9 cellular contexts compared by ENCODE assay signal in the genomic region with DNA sequence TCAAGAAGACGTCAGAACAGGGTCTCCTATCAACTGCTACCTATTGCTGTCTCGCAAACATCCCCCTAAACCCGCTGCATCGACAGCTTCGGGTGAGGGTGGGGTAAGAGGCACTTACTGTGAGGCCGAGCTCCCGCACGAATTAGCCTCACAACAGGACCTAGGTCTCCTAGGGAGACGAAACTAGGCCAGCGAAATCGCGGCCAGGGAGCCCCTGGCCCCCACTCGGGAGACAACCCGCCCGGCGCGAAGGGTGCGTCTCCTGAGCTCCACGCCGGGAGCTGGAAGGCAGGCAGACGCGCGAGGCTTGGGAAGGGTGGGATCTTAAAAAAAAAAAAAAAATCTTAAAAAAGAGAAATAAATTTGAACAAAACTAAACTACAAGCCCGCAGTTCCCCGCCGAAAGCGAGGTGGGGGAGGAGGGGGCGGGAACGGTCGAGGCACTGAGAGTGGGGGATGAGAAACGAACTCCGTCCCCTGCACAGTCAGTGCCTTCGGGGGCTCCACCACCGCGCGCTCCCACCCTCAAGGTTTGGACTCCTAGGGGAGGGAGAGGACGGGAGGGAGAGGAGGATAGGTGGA. TPM values are rescaled to one million over a fixed set of nuclear protein-coding genes. Genes with fewer than 3 reads are reported as not detected.
DNase-seq lines count a peak whose midpoint lies in the region; ATAC-seq and TF ChIP-seq lines count a peak whose summit lies in the region.
"Had no signal": no experiment of that assay in that cellular context is flagged by ENCODE, and none has a peak within 500 bp of the region (broad histone marks: within the 10 kb centered on the region; RNA-seq: fewer than 3 reads in every experiment).

No MANE protein-coding gene starts in this region.

- H3K9me3 ChIP-seq in PC-3 (ENCODE audit: low read length), result no peaks in the 10 kb centered on the region
- H3K9me3 ChIP-seq in esophagus (ENCODE audit: control insufficient read depth in 2 of 2, insufficient read depth in 1 of 2, low read depth in 1 of 2, low read length in 1 of 2), result no peaks in the 10 kb centered on the region
- no peaks in the 10 kb centered on the region for H3K9me3 ChIP-seq in mesenchymal stem cell (ENCODE audit: control insufficient read depth, low read length)
- no peaks in the 10 kb centered on the region for H3K9me3 ChIP-seq in suprapubic skin

- H4K91ac ChIP-seq in mesenchymal stem cell (ENCODE audit: low read length), result no peak overlapping the region

- TF ChIP-seq POLR2A in suprapubic skin (IDR thresholded peaks at IDR 0.05), result no peak

- H3K4ac ChIP-seq in mesenchymal stem cell (ENCODE audit: low read depth in 1 of 2, low read length in 2 of 2), result no peak overlapping the region

- H2BK15ac ChIP-seq in mesenchymal stem cell (ENCODE audit: low read depth, poor library complexity, severe bottlenecking), result no peak overlapping the region

- no peaks in the 10 kb centered on the region for H3K9me2 ChIP-seq in PC-3 (replicated peaks; ENCODE audit: low read length)

- no peaks in the 10 kb centered on the region for H3F3A ChIP-seq in PC-3 (ENCODE audit: low read length, unreplicated experiment)

- no peak overlapping the region for H2BK5ac ChIP-seq in mesenchymal stem cell (ENCODE audit: low read depth, low read length, poor library complexity, severe bottlenecking)

- H3K36me3 ChIP-seq in PC-3 (ENCODE audit: low read depth, low read length) (no peaks in the 10 kb centered on the region), esophagus (ENCODE audit: control insufficient read depth in 2 of 2, insufficient read depth in 2 of 2, low read length in 1 of 2) (no peaks in the 10 kb centered on the region), mesenchymal stem cell (ENCODE audit: control insufficient read depth in 1 of 2, insufficient read depth in 2 of 2, low read depth in 1 of 2, low read length in 2 of 2) (no peaks in the 10 kb centered on the region), suprapubic skin (no peaks in the 10 kb centered on the region)

- H3K27ac ChIP-seq in PC-3 (ENCODE audit: low read length) (no peak overlapping the region), esophagus (ENCODE audit: low read depth in 2 of 2, low read length in 1 of 2) (peak overlapping the region; percentile 68 to 74), mesenchymal stem cell (ENCODE audit: low read length, poor library complexity, severe bottlenecking) (no peak overlapping the region), suprapubic skin (peak overlapping the region; percentile 88)

- no peaks in the 10 kb centered on the region for H3K27me3 ChIP-seq in PC-3 (ENCODE audit: low read length)
- H3K27me3 ChIP-seq in esophagus (ENCODE audit: control insufficient read depth in 1 of 2, insufficient read depth in 2 of 2, low read length in 2 of 2), result peaks cover 0 to 2% of the 10 kb centered on the region in 2 donors
- peaks cover 98 to 99% of the 10 kb centered on the region in 2 experiments for H3K27me3 ChIP-seq in mesenchymal stem cell (ENCODE audit: control insufficient read depth in 1 of 2, insufficient read depth in 1 of 2, low read length in 2 of 2)
- H3K27me3 ChIP-seq in suprapubic skin, result peaks cover 17% of the 10 kb centered on the region

- no peak overlapping the region for H3K18ac ChIP-seq in mesenchymal stem cell (ENCODE audit: low read depth in 1 of 2, low read length in 2 of 2)

- H2AFZ ChIP-seq in PC-3 (ENCODE audit: low read length), result peak overlapping the region; percentile 91
- no peak overlapping the region for H2AFZ ChIP-seq in mesenchymal stem cell (ENCODE audit: low read depth, low read length)

- no peak for TF ChIP-seq EP300 in suprapubic skin (IDR thresholded peaks at IDR 0.05)

- no peak overlapping the region for H3K9ac ChIP-seq in PC-3 (ENCODE audit: low read length)
- peak overlapping the region; percentile 41 for H3K9ac ChIP-seq in mesenchymal stem cell (ENCODE audit: low read length)

- DNase-seq in PC-3 (no peak), mesenchymal stem cell (no peak), suprapubic skin (ENCODE audit: low spot score in 2 of 2) (no peak), D341Med (ENCODE audit: low spot score) (no peak), GM13976 (ENCODE audit: low spot score) (no peak)
- no peak for DNase-seq in activated T-cell treated with anti-CD3 and anti-CD28 coated beads, Interleukin-2, amount 50 U/mL, for 1 hour

- in situ Hi-C loops in GM13976 (cut with MboI; ENCODE audit: low sequenced_read_pairs, unreplicated experiment), result no loop called here

- no peaks in the 10 kb centered on the region for H3K79me1 ChIP-seq in mesenchymal stem cell (replicated peaks; ENCODE audit: low read length, poor library complexity, severe bottlenecking)

- H3K79me2 ChIP-seq in PC-3 (ENCODE audit: low read length), result no peaks in the 10 kb centered on the region

- no peak for TF ChIP-seq CTCF in PC-3 (conservative IDR thresholded peaks at IDR 0.05; ENCODE audit: low read depth, low read length)
- no peak for TF ChIP-seq CTCF in suprapubic skin (IDR thresholded peaks at IDR 0.05)
- no peak for TF ChIP-seq CTCF in GM13976 (IDR thresholded peaks at IDR 0.05; ENCODE audit: borderline replicate concordance, control extremely low read depth, extremely low read depth, insufficient read depth, missing control alignments)

- H4K8ac ChIP-seq in mesenchymal stem cell (ENCODE audit: low read length), result no peak overlapping the region

- no peak overlapping the region for H2AK5ac ChIP-seq in mesenchymal stem cell (ENCODE audit: low read length, severe bottlenecking)

- H3K4me2 ChIP-seq in PC-3 (ENCODE audit: low read length), result peak overlapping the region; percentile 84
- peak overlapping the region; percentile 93 for H3K4me2 ChIP-seq in mesenchymal stem cell (ENCODE audit: low read length, poor library complexity, severe bottlenecking)

- no peak overlapping the region for H3K14ac ChIP-seq in mesenchymal stem cell (ENCODE audit: low read length in 2 of 2)

- no peaks in the 10 kb centered on the region for H4K20me1 ChIP-seq in PC-3 (ENCODE audit: low read length)

- peaks cover 3% of the 10 kb centered on the region; the same call in 1 of the 2 replicates for H3K4me1 ChIP-seq in PC-3 (ENCODE audit: insufficient read depth, low read length)
- H3K4me1 ChIP-seq in esophagus (ENCODE audit: control insufficient read depth in 2 of 2, insufficient read depth in 2 of 2, low read length in 1 of 2), result no peaks in the 10 kb centered on the region
- H3K4me1 ChIP-seq in mesenchymal stem cell (ENCODE audit: control insufficient read depth, insufficient read depth, low read depth, low read length), result peaks cover 37% of the 10 kb centered on the region
- peaks cover 76% of the 10 kb centered on the region for H3K4me1 ChIP-seq in suprapubic skin

- ATAC-seq in PC-3 (no peak), GM21360 (IDR thresholded peaks at IDR 0.05; ENCODE audit: unreplicated experiment) (no peak)

- intact Hi-C loops in PC-3 (cut with micrococcal nuclease), result no loop called here

- H2BK12ac ChIP-seq in mesenchymal stem cell (ENCODE audit: low read length in 2 of 2), result no peak overlapping the region

- no peak overlapping the region for H2BK120ac ChIP-seq in mesenchymal stem cell (ENCODE audit: low read depth, low read length)

- peak overlapping the region in 1 of 2 experiments; percentile 67 for H3K23ac ChIP-seq in mesenchymal stem cell (ENCODE audit: low read length in 2 of 2)

- POLR2A ChIA-PET in PC-3 (lab: Charles Lee; ENCODE audit: unreplicated experiment), result no interaction called here

- no TSS peak for BruUV-seq in PC-3 (replicated peaks; lab: Mats Ljungman, UMichigan)

- CTCF ChIA-PET in PC-3 (lab: Charles Lee), result interaction anchor here (0.7 kb wide), 1 partner anchor 424 kb away, joined by 3 read pairs; no protein-coding TSS in a partner anchor

- H3K4me3 ChIP-seq in PC-3 (ENCODE audit: low read length) (peak overlapping the region; percentile 63), esophagus (ENCODE audit: low read depth in 1 of 2, low read length in 2 of 2) (peak overlapping the region; percentile 48 to 53), mesenchymal stem cell (ENCODE audit: insufficient read depth in 1 of 2, low read depth in 1 of 2, low read length in 2 of 2) (peak overlapping the region in 1 of 2 experiments; percentile 73), suprapubic skin (peak overlapping the region; percentile 61)

- WGBS in esophagus, 2 donors, result 7 to 12% methylated on average over 35 to 37 of the region's 37 CpGs
- under 1% methylated on average over 26 of the region's 37 CpGs for WGBS in mesenchymal stem cell
- 11% methylated on average over 32 of the region's 37 CpGs for WGBS in suprapubic skin

RNA-seq across cellular contexts. Expression of gene NFIB, which starts 33.0 kb away (rescaled TPM):
- total RNA-seq in PC-3 (2014; rRNA removed) (18.6 and 25.3 TPM in 2 replicates), suprapubic skin (100 to 1,000 TPM in 2 of 4 donors, 10 to 100 TPM in 2; 90.4 to 204 (median 112) TPM)
- polyA plus RNA-seq in esophagus, result 1 to 10 TPM; 4.0 to 6.6 TPM
- polyA plus RNA-seq in mesenchymal stem cell (2013, experiment 1 of 2), result 1.2 TPM
- 0.78 TPM for polyA plus RNA-seq in mesenchymal stem cell (2013, experiment 2 of 2)
- total RNA-seq: activated CD8-positive, alpha-beta memory T cell treated with anti-CD3 and anti-CD28 coated beads for 36 hours had no signal

Comparison
In these comparisons a context has a peak if more than half of its experiments do, and no peak if none do; other contexts are left out.
1. H3K27ac ChIP-seq: peak in esophagus (2 of 2) and suprapubic skin (single experiment); none in PC-3 (single experiment) and mesenchymal stem cell (single experiment).